In the genomic region with DNA sequence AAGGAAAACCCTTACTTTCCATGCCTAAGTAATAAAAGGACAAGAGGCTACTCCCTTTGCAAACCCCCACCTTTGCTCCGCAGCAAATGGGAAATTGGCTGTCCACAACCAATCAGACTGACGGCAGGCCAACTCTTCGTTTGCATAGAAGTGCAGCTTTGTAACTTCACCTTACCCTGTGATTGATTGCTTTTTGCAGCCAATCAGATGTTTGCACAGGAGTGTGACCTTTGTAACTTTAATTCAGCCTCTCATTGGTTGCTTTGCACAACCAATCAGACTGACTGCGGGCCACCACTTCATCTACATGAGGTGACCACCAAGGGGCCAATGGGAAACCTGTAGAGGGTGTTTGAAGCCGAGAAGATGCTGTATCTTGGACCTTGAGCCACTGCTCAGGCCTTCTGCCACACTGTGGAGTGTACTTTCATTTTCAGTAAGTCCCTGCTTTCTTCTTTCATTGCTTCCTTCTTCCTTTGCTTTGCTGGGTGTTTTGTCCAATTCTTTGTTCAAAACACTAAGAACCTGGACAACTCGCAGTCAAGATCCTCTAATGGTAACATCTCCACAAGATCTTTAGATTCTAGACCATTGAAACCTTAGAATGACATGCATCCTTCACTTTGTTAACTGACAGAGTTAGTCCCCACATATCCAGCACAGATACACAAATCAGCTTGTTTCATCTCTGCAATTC, we compare ENCODE assay signal across 13 cellular contexts. TPM values are rescaled to one million over a fixed set of nuclear protein-coding genes. Genes with fewer than 3 reads are reported as not detected.
DNase-seq lines count a peak whose midpoint lies in the region; ATAC-seq, FAIRE-seq and TF ChIP-seq lines count a peak whose summit lies in the region.
"Had no signal": no experiment of that assay in that cellular context is flagged by ENCODE, and none has a peak within 500 bp of the region (broad histone marks: within the 10 kb centered on the region; RNA-seq: fewer than 3 reads in every experiment).

No MANE protein-coding gene starts in this region.

- H3K36me3 ChIP-seq in GM12878 (ENCODE audit: control insufficient read depth in 2 of 2, insufficient read depth in 2 of 2, low read length in 1 of 2): no peaks in the 10 kb centered on the region
- H3K36me3 ChIP-seq in naive thymus-derived CD4-positive, alpha-beta T cell (ENCODE audit: control insufficient read depth in 2 of 3, insufficient read depth in 3 of 3, low read length in 3 of 3): no peaks in the 10 kb centered on the region

- WGBS in GM12878 (ENCODE audit: insufficient coverage, insufficient replicate concordance, low lambda C conversion rate, missing lambda C conversion rate): 15% methylated on average over 6 of the region's 6 CpGs

- TF ChIP-seq RAD21 in GM12878 (IDR thresholded peaks at IDR 0.05; ENCODE audit: insufficient read depth, low read depth, low read length): no peak

- H3K27me3 Mint-ChIP-seq in naive thymus-derived CD4-positive, alpha-beta T cell: peaks cover 0 to 13% (median 0%) of the 10 kb centered on the region in 5 donors
- H3K27me3 Mint-ChIP-seq in CD14-positive monocyte (ENCODE audit: low read depth in 3 of 3): no peaks in the 10 kb centered on the region

- H3K27me3 ChIP-seq in GM12878 (replicated peaks in 1 of 2; ENCODE audit: control insufficient read depth in 2 of 2, insufficient read depth in 2 of 2, low read length in 1 of 2): no peaks in the 10 kb centered on the region
- no peaks in the 10 kb centered on the region for H3K27me3 ChIP-seq in naive thymus-derived CD4-positive, alpha-beta T cell (ENCODE audit: control insufficient read depth in 2 of 2, insufficient read depth in 2 of 2, low read length in 2 of 2)

- no peak overlapping the region for H2AFZ ChIP-seq in GM12878 (ENCODE audit: control insufficient read depth, low read depth, low read length)

- in situ Hi-C loops in GM12878 (cut with MboI): no loop called here

- H3K9me3 ChIP-seq in GM12878 (replicated peaks; ENCODE audit: control insufficient read depth, insufficient read depth, low read length): no peaks in the 10 kb centered on the region; the same call in 2 of the 3 replicates
- H3K9me3 ChIP-seq in naive thymus-derived CD4-positive, alpha-beta T cell (ENCODE audit: control insufficient read depth in 2 of 3, low read length in 3 of 3): no peaks in the 10 kb centered on the region

- DNase-seq in LoVo (ENCODE audit: low spot score) (peak; percentile 13), GM12878 (ENCODE audit: low read depth, low spot score) (no peak), NCI-H446 treated with DMSO at 0.1 percent for 48 hours (lab: John Stamatoyannopoulos, UW) (no peak), CD14-positive monocyte (ENCODE audit: low spot score) (no peak)
- no peak for DNase-seq in naive thymus-derived CD4-positive, alpha-beta T cell
- DNase-seq: CD4-positive, alpha-beta memory T cell; NCI-H226 had no signal

- no peak overlapping the region for H3K9ac ChIP-seq in GM12878 (ENCODE audit: control insufficient read depth, insufficient read depth, low read length)

- no peak for TF ChIP-seq POLR2A in GM12878 (IDR thresholded peaks at IDR 0.05; ENCODE audit: low read depth, low read length)

- TF ChIP-seq CTCF in GM12878 (IDR thresholded peaks at IDR 0.05 in 2 of 3, conservative IDR thresholded peaks at IDR 0.05 in 1 of 3; ENCODE audit: control insufficient read depth in 2 of 3, extremely low read depth in 1 of 3, insufficient read depth in 1 of 3, low read depth in 3 of 3, low read length in 3 of 3) (no peak), CD14-positive monocyte (IDR thresholded peaks at IDR 0.05) (no peak)

- FAIRE-seq in GM12878 (lab: Jason Lieb, UNC): no peak
- FAIRE-seq: RCC 7860 had no signal

- intact Hi-C loops in GM12878 (cut with micrococcal nuclease; ENCODE audit: unreplicated experiment) (no loop called here), CD14-positive monocyte (cut with micrococcal nuclease) (no loop called here)
- intact Hi-C loops in naive thymus-derived CD4-positive, alpha-beta T cell (cut with micrococcal nuclease): no loop called here

- peaks cover 0 to 4% (median 0%) of the 10 kb centered on the region in 11 donors for H3K9me3 Mint-ChIP-seq in naive thymus-derived CD4-positive, alpha-beta T cell
- peaks cover 0 to 5% (median 0%) of the 10 kb centered on the region in 7 donors for H3K9me3 Mint-ChIP-seq in CD14-positive monocyte
- H3K9me3 Mint-ChIP-seq: CD4-positive, alpha-beta memory T cell had no signal

- H3K79me2 ChIP-seq in GM12878 (ENCODE audit: control insufficient read depth, insufficient read depth, low read length): no peaks in the 10 kb centered on the region

- no peak overlapping the region for H3K27ac ChIP-seq in GM12878 (ENCODE audit: control insufficient read depth, insufficient read depth)
- H3K27ac ChIP-seq in naive thymus-derived CD4-positive, alpha-beta T cell (ENCODE audit: low read depth, low read length): no peak overlapping the region
- H3K27ac ChIP-seq: coronary artery had no signal

- SMC1A ChIA-PET in GM12878 (lab: Charles Lee; ENCODE audit: uncharacterized antibody, unreplicated experiment): no interaction called here

- BruUV-seq in GM12878 (replicated peaks; lab: Mats Ljungman, UMichigan): no TSS peak

- H3K4me3 ChIP-seq in GM12878: no peak overlapping the region
- no peak overlapping the region for H3K4me3 ChIP-seq in naive thymus-derived CD4-positive, alpha-beta T cell (ENCODE audit: low read length)
- H3K4me3 ChIP-seq: coronary artery had no signal

- H3K36me3 Mint-ChIP-seq in naive thymus-derived CD4-positive, alpha-beta T cell: peaks cover 0 to 8% (median 0%) of the 10 kb centered on the region in 5 donors
- H3K36me3 Mint-ChIP-seq in CD14-positive monocyte: no peaks in the 10 kb centered on the region
- H3K36me3 Mint-ChIP-seq: CD4-positive, alpha-beta memory T cell had no signal

- peak overlapping the region in 2 of 9 donors; percentile 54 to 91 for H3K27ac Mint-ChIP-seq in naive thymus-derived CD4-positive, alpha-beta T cell
- H3K27ac Mint-ChIP-seq in CD14-positive monocyte: no peak overlapping the region

- H3K4me3 Mint-ChIP-seq in naive thymus-derived CD4-positive, alpha-beta T cell: peak overlapping the region in 6 of 10 donors; percentile 1 to 83 (median 30)
- H3K4me3 Mint-ChIP-seq in CD14-positive monocyte: no peak overlapping the region

- CTCF ChIA-PET in GM12878 (lab: Yijun Ruan, JAX): interaction anchor here (0.6 kb wide), 1 partner anchor 128 kb away, joined by 3 read pairs; no protein-coding TSS in a partner anchor
- CTCF ChIA-PET in naive thymus-derived CD4-positive, alpha-beta T cell (lab: Charles Lee): no interaction called here

- H4K20me1 ChIP-seq in GM12878 (ENCODE audit: control insufficient read depth, insufficient read depth): no peaks in the 10 kb centered on the region

- ATAC-seq in GM18867 (IDR thresholded peaks at IDR 0.05; ENCODE audit: unreplicated experiment) (peak; percentile 55), GM12878 (peak; percentile 78), GM21528 (IDR thresholded peaks at IDR 0.05; ENCODE audit: low FRiP score, unreplicated experiment) (no peak)
- no peak for ATAC-seq in naive thymus-derived CD4-positive, alpha-beta T cell

- RAD21 ChIA-PET in GM12878 (lab: Charles Lee; ENCODE audit: unreplicated experiment): no interaction called here

- no peak for TF ChIP-seq EP300 in GM12878 (IDR thresholded peaks at IDR 0.05; ENCODE audit: borderline replicate concordance in 1 of 2, control insufficient read depth in 1 of 2, low read depth in 2 of 2, low read length in 2 of 2)

- H3K4me1 Mint-ChIP-seq in naive thymus-derived CD4-positive, alpha-beta T cell: peaks cover 4 to 45% (median 17%) of the 10 kb centered on the region in 7 donors
- no peaks in the 10 kb centered on the region for H3K4me1 Mint-ChIP-seq in CD14-positive monocyte

- H3K4me1 ChIP-seq in GM12878 (ENCODE audit: control insufficient read depth, insufficient read depth, low read length): no peaks in the 10 kb centered on the region
- H3K4me1 ChIP-seq in naive thymus-derived CD4-positive, alpha-beta T cell (ENCODE audit: control insufficient read depth in 2 of 2, insufficient read depth in 2 of 2, low read length in 2 of 2): no peaks in the 10 kb centered on the region

- no peak overlapping the region for H3K4me2 ChIP-seq in GM12878 (ENCODE audit: control insufficient read depth, insufficient read depth)

- POLR2A ChIA-PET in GM12878 (lab: Charles Lee): no interaction called here
- POLR2A ChIA-PET in naive thymus-derived CD4-positive, alpha-beta T cell (lab: Charles Lee): no interaction called here

TF ChIP-seq in GM12878, 131 proteins besides CTCF, POLR2A, EP300 and RAD21 (continues in another document):
- TF ChIP-seq, protein P1, sequence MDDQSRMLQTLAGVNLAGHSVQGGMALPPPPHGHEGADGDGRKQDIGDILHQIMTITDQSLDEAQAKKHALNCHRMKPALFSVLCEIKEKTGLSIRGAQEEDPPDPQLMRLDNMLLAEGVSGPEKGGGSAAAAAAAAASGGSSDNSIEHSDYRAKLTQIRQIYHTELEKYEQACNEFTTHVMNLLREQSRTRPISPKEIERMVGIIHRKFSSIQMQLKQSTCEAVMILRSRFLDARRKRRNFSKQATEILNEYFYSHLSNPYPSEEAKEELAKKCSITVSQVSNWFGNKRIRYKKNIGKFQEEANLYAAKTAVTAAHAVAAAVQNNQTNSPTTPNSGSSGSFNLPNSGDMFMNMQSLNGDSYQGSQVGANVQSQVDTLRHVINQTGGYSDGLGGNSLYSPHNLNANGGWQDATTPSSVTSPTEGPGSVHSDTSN (IDR thresholded peaks at IDR 0.05; ENCODE audit: insufficient replicate concordance, low read depth, low read length): peak; percentile 26

RNA-seq across cellular contexts. Expression of a gene that starts 51.3 kb away (rescaled TPM):
- total RNA-seq in GM12878 (2013; cell fraction: nucleolus; rRNA removed): not detected in 2 replicates
- total RNA-seq in GM12878 (2014; rRNA removed) (not detected in 2 replicates), GM12878 (2014; rRNA removed; fragmentation: Illumina TruSeq; extraction: Trizol) (not detected in 2 replicates), GM12878 (2021) (0.08 and 0.11 TPM in 2 replicates)
- polyA plus RNA-seq in GM12878 (2011; ENCODE audit: low read depth): not detected
- polyA plus RNA-seq in GM12878 (2011; rRNA removed) (0.16 and 0.17 TPM in 2 replicates), GM12878 (2014; fragmentation: Illumina TruSeq; extraction: Trizol) (not detected in 2 replicates), GM12878 (2014; fragmentation: Nextera tagmentation; extraction: Ambion mirVana) (not detected), GM12878 (2014; rRNA removed) (0.01 TPM in 2 replicates), GM12878 (2016; fragmentation: Nextera tagmentation; extraction: Ambion mirVana) (not detected), CD14-positive monocyte (not detected)
- polyA plus RNA-seq in GM12878 (2011; cell fraction: cytosol; rRNA removed): 0.19 and 0.23 TPM in 2 replicates
- polyA plus RNA-seq in GM12878 (2011; cell fraction: nucleus; rRNA removed): 0.43 and 0.51 TPM in 2 replicates
- polyA plus RNA-seq in GM12878 (2012): not detected in 2 replicates
- polyA minus RNA-seq in GM12878 (2011; rRNA and poly(A)+ RNA removed): 0.31 and 0.37 TPM in 2 replicates
- not detected in 2 replicates for polyA minus RNA-seq in GM12878 (2011; cell fraction: cytosol; rRNA and poly(A)+ RNA removed)
- 0.48 and 0.57 TPM in 2 replicates for polyA minus RNA-seq in GM12878 (2011; cell fraction: nucleus; rRNA and poly(A)+ RNA removed)
- total RNA-seq in naive thymus-derived CD4-positive, alpha-beta T cell: under 1 TPM in 2 of 5 experiments, not detected in 3; 0.24 to 0.86 TPM
- not detected for polyA plus RNA-seq in naive thymus-derived CD4-positive, alpha-beta T cell
- total RNA-seq: activated CD8-positive, alpha-beta memory T cell treated with anti-CD3 and anti-CD28 coated beads for 36 hours; T-helper 2 cell treated with Interferon-gamma antibody and Interleukin-4, amounts not matched to agents 100 ng/mL and 5 ng/mL, for 36 hours had no signal
- polyA plus RNA-seq: CD4-positive, alpha-beta memory T cell had no signal

Comparison
In these comparisons a context has a peak if more than half of its experiments do, and no peak if none do; other contexts are left out.
1. ATAC-seq: peak in GM18867 (single experiment) and GM12878 (single experiment); none in naive thymus-derived CD4-positive, alpha-beta T cell (single experiment) and GM21528 (single experiment).
2. H3K4me3 Mint-ChIP-seq: peak in naive thymus-derived CD4-positive, alpha-beta T cell (6 of 10); none in CD14-positive monocyte (0 of 2).